Comparison of ENCODE assay signal across 9 cellular contexts in genomic region chr11:128928400-128928799, GRCh38.
A peak's percentile ranks its signal among the peaks of the same experiment; 100 is the strongest.
DNase-seq lines count a peak whose midpoint lies in the region; ATAC-seq and FAIRE-seq lines count a peak whose summit lies in the region.
"Had no signal": no experiment of that assay in that cellular context is flagged by ENCODE, and none has a peak within 500 bp of the region (broad histone marks: within the 10 kb centered on the region; RNA-seq: fewer than 3 reads in every experiment).

No MANE protein-coding gene starts in this region.

- intact Hi-C loops in dendritic cell treated with granulocyte-macrophage colony-stimulating factor and Interleukin-4, amounts not matched to agents 40 ng/mL and 50 ng/mL, for 4 days (cut with micrococcal nuclease): no loop called here

- DNase-seq in GM18507 (ENCODE audit: extremely low spot score, insufficient read length, low read depth): peak; percentile 72
- no peak for DNase-seq in anterior cingulate cortex (lab: John Stamatoyannopoulos, UW)
- DNase-seq in stimulated activated CD8-positive, alpha-beta memory T cell treated with anti-CD3 and anti-CD28 coated beads, Interleukin-4, amount 100 ng/mL, for 48 hours: no peak
- no peak for DNase-seq in DMS153 (lab: John Stamatoyannopoulos, UW)
- DNase-seq in NCI-H526 treated with DMSO at 0.1 percent for 48 hours (lab: John Stamatoyannopoulos, UW): no peak
- DNase-seq: NCI-H2081 treated with DMSO at 0.1 percent for 48 hours had no signal

- H3K9me3 Mint-ChIP-seq in dendritic cell treated with granulocyte-macrophage colony-stimulating factor and Interleukin-4, amounts not matched to agents 40 ng/mL and 50 ng/mL, for 4 days: no peaks in the 10 kb centered on the region

- no peaks in the 10 kb centered on the region for H3K36me3 Mint-ChIP-seq in dendritic cell treated with granulocyte-macrophage colony-stimulating factor and Interleukin-4, amounts not matched to agents 40 ng/mL and 50 ng/mL, for 4 days (ENCODE audit: low read depth)

- H3K27me3 Mint-ChIP-seq in dendritic cell treated with granulocyte-macrophage colony-stimulating factor and Interleukin-4, amounts not matched to agents 40 ng/mL and 50 ng/mL, for 4 days: peaks cover 9% of the 10 kb centered on the region

- ATAC-seq in GM21367 (IDR thresholded peaks at IDR 0.05; ENCODE audit: unreplicated experiment) (peak; percentile 99), HG03159 (IDR thresholded peaks at IDR 0.05; ENCODE audit: unreplicated experiment) (peak; percentile 97)

- FAIRE-seq in GM18507 (lab: Jason Lieb, UNC): peak; percentile 93

- peaks cover 20% of the 10 kb centered on the region for H3K4me1 Mint-ChIP-seq in dendritic cell treated with granulocyte-macrophage colony-stimulating factor and Interleukin-4, amounts not matched to agents 40 ng/mL and 50 ng/mL, for 4 days (ENCODE audit: low read depth)

- no peak overlapping the region for H3K4me3 Mint-ChIP-seq in dendritic cell treated with granulocyte-macrophage colony-stimulating factor and Interleukin-4, amounts not matched to agents 40 ng/mL and 50 ng/mL, for 4 days

- peak overlapping the region; percentile 48 for H3K27ac Mint-ChIP-seq in dendritic cell treated with granulocyte-macrophage colony-stimulating factor and Interleukin-4, amounts not matched to agents 40 ng/mL and 50 ng/mL, for 4 days
